ENCODE assay signal across 25 cellular contexts in the genomic region with DNA sequence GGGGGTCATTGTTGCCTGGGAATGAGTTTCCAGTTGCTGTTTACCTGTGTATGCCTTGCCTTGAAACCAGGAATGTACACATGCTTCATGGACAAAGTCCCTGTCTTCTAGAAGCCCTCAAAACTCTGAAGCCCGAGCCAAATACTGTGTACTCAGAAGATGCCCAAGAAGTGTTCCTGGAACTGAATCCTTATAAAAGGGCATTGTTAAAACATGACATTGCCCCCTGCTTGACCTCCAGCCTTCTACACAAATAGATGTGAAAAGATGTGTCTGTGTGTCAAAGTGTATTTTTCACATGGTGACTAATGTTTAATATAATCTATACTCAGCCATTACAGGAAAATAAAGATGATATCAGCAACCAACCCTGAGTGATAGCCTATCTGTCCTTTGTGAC.
A peak's percentile ranks its signal among the peaks of the same experiment; 100 is the strongest.
DNase-seq lines count a peak whose midpoint lies in the region; FAIRE-seq and TF ChIP-seq lines count a peak whose summit lies in the region.
"Had no signal": no experiment of that assay in that cellular context is flagged by ENCODE, and none has a peak within 500 bp of the region (broad histone marks: within the 10 kb centered on the region; RNA-seq: fewer than 3 reads in every experiment).

No MANE protein-coding gene starts in this region.

- TF ChIP-seq CTCF in endothelial cell of umbilical vein (IDR thresholded peaks at IDR 0.05; ENCODE audit: extremely low read depth in 1 of 2, insufficient read depth in 1 of 2, low read depth in 1 of 2, low read length in 2 of 2) (no peak), WERI-Rb-1 (IDR thresholded peaks at IDR 0.05; ENCODE audit: low read depth, low read length) (no peak)

- H4K20me1 ChIP-seq in endothelial cell of umbilical vein (replicated peaks; ENCODE audit: control insufficient read depth, extremely low read depth, insufficient read depth, low read length): no peaks in the 10 kb centered on the region
- H4K20me1 ChIP-seq: BLaER1 had no signal

- H3K36me3 ChIP-seq in endothelial cell of umbilical vein (ENCODE audit: control insufficient read depth in 2 of 2, extremely low read depth in 1 of 2, insufficient read depth in 2 of 2, low read length in 2 of 2) (no peaks in the 10 kb centered on the region), small intestine (ENCODE audit: control insufficient read depth in 2 of 2, insufficient read depth in 2 of 2, low read length in 2 of 2) (no peaks in the 10 kb centered on the region), WERI-Rb-1 (no peaks in the 10 kb centered on the region)
- H3K36me3 ChIP-seq: BLaER1 had no signal

- H3K27me3 ChIP-seq in endothelial cell of umbilical vein (ENCODE audit: control insufficient read depth in 2 of 2, insufficient read depth in 2 of 2, low read length in 2 of 2) (no peaks in the 10 kb centered on the region), small intestine (ENCODE audit: control insufficient read depth in 2 of 2, insufficient read depth in 2 of 2, low read length in 2 of 2) (no peaks in the 10 kb centered on the region), WERI-Rb-1 (ENCODE audit: insufficient read depth, low read depth, severe bottlenecking) (no peaks in the 10 kb centered on the region)
- H3K27me3 ChIP-seq: BLaER1 had no signal

- 22 to 52% (median 38%) methylated on average over 1 of the region's 1 CpG for WGBS in small intestine, 3 donors

- CTCF ChIA-PET in endothelial cell of umbilical vein (lab: Charles Lee): interaction anchor here (1.2 to 1.5 kb wide), 2 partner anchors 13 to 18 kb away, joined by 5 to 7 read pairs; no protein-coding TSS in a partner anchor
- CTCF ChIA-PET in HEK293T (lab: Yijun Ruan, JAX): no interaction called here

- intact Hi-C loops in endothelial cell of umbilical vein (cut with micrococcal nuclease): no loop called here

- TF ChIP-seq POLR2A in endothelial cell of umbilical vein (IDR thresholded peaks at IDR 0.05; ENCODE audit: low read depth, low read length): no peak

- no peak overlapping the region for H2AFZ ChIP-seq in endothelial cell of umbilical vein (ENCODE audit: low read depth, low read length)

- no peak for FAIRE-seq in endothelial cell of umbilical vein (lab: Jason Lieb, UNC)
- FAIRE-seq in small intestine (lab: Jason Lieb, UNC): no peak
- FAIRE-seq: A204.1, GM12892 had no signal

- no peaks in the 10 kb centered on the region for H3K79me2 ChIP-seq in endothelial cell of umbilical vein (ENCODE audit: control insufficient read depth, insufficient read depth, low read length)

- H3K4me3 ChIP-seq in endothelial cell of umbilical vein (replicated peaks in 1 of 3; ENCODE audit: insufficient read depth in 1 of 3, low read depth in 1 of 3, low read length in 3 of 3): no peak overlapping the region
- H3K4me3 ChIP-seq in small intestine (ENCODE audit: low read depth in 1 of 2, low read length in 2 of 2): no peak overlapping the region
- H3K4me3 ChIP-seq in WERI-Rb-1 (ENCODE audit: low read depth, low read length): no peak overlapping the region
- H3K4me3 ChIP-seq: BLaER1 had no signal

- dilution Hi-C loops in endothelial cell of umbilical vein (cut with MboI; ENCODE audit: extremely low pct_ligation_motif_present, low sequenced_read_pairs): no loop called here

- no peak overlapping the region for H3K9ac ChIP-seq in endothelial cell of umbilical vein (replicated peaks; ENCODE audit: extremely low read depth, insufficient read depth, low read length)
- H3K9ac ChIP-seq: BLaER1, KMS-11 had no signal

- POLR2A ChIA-PET in endothelial cell of umbilical vein (lab: Charles Lee) (no interaction called here), HEK293T (lab: Yijun Ruan, JAX) (no interaction called here)

- peak; percentile 84 for DNase-seq in HT-29 (ENCODE audit: low spot score)
- DNase-seq in NCI-H460 (ENCODE audit: extremely low read depth, low read depth): peak; percentile 4
- peak; percentile 43 for DNase-seq in endothelial cell of umbilical vein (ENCODE audit: low read depth, low spot score)
- DNase-seq in small intestine: peak; percentile 43
- DNase-seq in WERI-Rb-1: no peak
- no peak for DNase-seq in SW480 (ENCODE audit: low spot score)
- no peak for DNase-seq in HEK293T (ENCODE audit: extremely low spot score)
- DNase-seq: CD4-positive, CD25-positive, alpha-beta regulatory T cell; DMS153; DND-41; H7; HFFc6; NCI-H1092; NCI-H1417 treated with DMSO at 0.1 percent for 48 hours; NCI-H1694 treated with DMSO at 0.1 percent for 48 hours; NCI-H2081; NCI-H2227 treated with DMSO at 0.1 percent for 48 hours; NCI-H510A treated with DMSO at 0.1 percent for 48 hours; NCI-H774; RPMI8226; SHP77 had no signal

- H3K27ac ChIP-seq in endothelial cell of umbilical vein (ENCODE audit: insufficient read depth, low read depth, low read length) (no peak overlapping the region), small intestine (ENCODE audit: low read depth in 1 of 2, low read length in 1 of 2) (no peak overlapping the region), WERI-Rb-1 (no peak overlapping the region)
- H3K27ac ChIP-seq: BLaER1, KMS-11 had no signal

- peaks cover 19% of the 10 kb centered on the region for H3K4me1 ChIP-seq in endothelial cell of umbilical vein (ENCODE audit: control insufficient read depth, extremely low read depth, insufficient read depth, low read length)
- H3K4me1 ChIP-seq in small intestine (ENCODE audit: control insufficient read depth in 2 of 2, insufficient read depth in 1 of 2, low read depth in 1 of 2, low read length in 1 of 2): peaks cover 0 to 2% of the 10 kb centered on the region in 2 donors

- BruUV-seq in endothelial cell of umbilical vein (replicated peaks; lab: Mats Ljungman, UMichigan): no TSS peak

- H3K4me2 ChIP-seq in endothelial cell of umbilical vein (ENCODE audit: insufficient read depth, low read length): no peak overlapping the region
- H3K4me2 ChIP-seq: BLaER1, KMS-11 had no signal

- H3K9me1 ChIP-seq in endothelial cell of umbilical vein (replicated peaks; ENCODE audit: control insufficient read depth, extremely low read depth, insufficient read depth, low read length): no peaks in the 10 kb centered on the region

- no peaks in the 10 kb centered on the region for H3K9me3 ChIP-seq in endothelial cell of umbilical vein (replicated peaks; ENCODE audit: control insufficient read depth, insufficient read depth, low read length)
- H3K9me3 ChIP-seq in small intestine (ENCODE audit: control insufficient read depth, low read depth): no peaks in the 10 kb centered on the region
- no peaks in the 10 kb centered on the region for H3K9me3 ChIP-seq in WERI-Rb-1 (ENCODE audit: severe bottlenecking)
- H3K9me3 ChIP-seq: BLaER1 had no signal

TF ChIP-seq in endothelial cell of umbilical vein, 7 proteins besides CTCF, POLR2A, EP300 and RAD21:
- TF ChIP-seq MYC (IDR thresholded peaks at IDR 0.05; ENCODE audit: low read depth, low read length) (no peak), JUN (IDR thresholded peaks at IDR 0.05; ENCODE audit: borderline replicate concordance, insufficient read depth, insufficient read length, low read depth) (no peak), FOS (IDR thresholded peaks at IDR 0.05; ENCODE audit: borderline replicate concordance, insufficient read depth, low read length) (peak; percentile 20), GATA2 (IDR thresholded peaks at IDR 0.05; ENCODE audit: insufficient read depth, insufficient read length, low read depth, low read length) (peak; percentile 76)
- TF ChIP-seq, protein P1, sequence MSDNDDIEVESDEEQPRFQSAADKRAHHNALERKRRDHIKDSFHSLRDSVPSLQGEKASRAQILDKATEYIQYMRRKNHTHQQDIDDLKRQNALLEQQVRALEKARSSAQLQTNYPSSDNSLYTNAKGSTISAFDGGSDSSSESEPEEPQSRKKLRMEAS (IDR thresholded peaks at IDR 0.05; ENCODE audit: insufficient read depth, insufficient read length): no peak
TF ChIP-seq in endothelial cell of umbilical vein: peak in this region for 2.

TF ChIP-seq in HEK293T, 16 proteins besides CTCF, POLR2A, EP300 and RAD21:
- TF ChIP-seq ELF4 (IDR thresholded peaks at IDR 0.05): no peak
- TF ChIP-seq TARDBP (IDR thresholded peaks at IDR 0.05): no peak
- no peak for TF ChIP-seq LEF1 (IDR thresholded peaks at IDR 0.05; ENCODE audit: borderline replicate concordance)
- no peak for TF ChIP-seq L3MBTL2 (conservative IDR thresholded peaks at IDR 0.05)

Comparison
In these comparisons a context has a peak if more than half of its experiments do, and no peak if none do; other contexts are left out.
1. DNase-seq: peak in HT-29 (single experiment), NCI-H460 (single experiment), endothelial cell of umbilical vein (single experiment) and small intestine (single experiment); none in WERI-Rb-1 (single experiment), SW480 (single experiment) and HEK293T (single experiment).